Comparison of ENCODE assay signal across 8 cellular contexts in genomic region chr19:44576843-44577565, GRCh38. TPM values are rescaled to one million over a fixed set of nuclear protein-coding genes. Genes with fewer than 3 reads are reported as not detected.
A peak's percentile ranks its signal among the peaks of the same experiment; 100 is the strongest.
DNase-seq lines count a peak whose midpoint lies in the region; ATAC-seq and TF ChIP-seq lines count a peak whose summit lies in the region.

No MANE protein-coding gene starts in this region.

- 60% methylated on average over 8 of the region's 8 CpGs for WGBS in esophagus muscularis mucosa

- intact Hi-C loops in esophagus muscularis mucosa (cut with DNase I), result no loop called here

- TF ChIP-seq CTCF in AG10803 (conservative IDR thresholded peaks at IDR 0.05; ENCODE audit: low read length), result peak; percentile 67
- peak; percentile 41 to 60 (median 48) for TF ChIP-seq CTCF in esophagus muscularis mucosa (IDR thresholded peaks at IDR 0.05)
- peak; percentile 76 for TF ChIP-seq CTCF in progenitor cell of endocrine pancreas (IDR thresholded peaks at IDR 0.05; ENCODE audit: unreplicated experiment)

- H3K27me3 ChIP-seq in esophagus muscularis mucosa, result peaks cover 0 to 6% (median 0%) of the 10 kb centered on the region in 4 donors

- H3K4me3 ChIP-seq in AG10803 (ENCODE audit: low read length) (no peak overlapping the region), esophagus muscularis mucosa (no peak overlapping the region)

- no peaks in the 10 kb centered on the region for H3K9me3 ChIP-seq in esophagus muscularis mucosa

- TF ChIP-seq EP300 in esophagus muscularis mucosa (IDR thresholded peaks at IDR 0.05), result no peak

- ATAC-seq in GM19328 (IDR thresholded peaks at IDR 0.05; ENCODE audit: unreplicated experiment) (no peak), HG03135 (IDR thresholded peaks at IDR 0.05; ENCODE audit: unreplicated experiment) (no peak), HG03469 (IDR thresholded peaks at IDR 0.05; ENCODE audit: unreplicated experiment) (no peak)

- DNase-seq in AG10803 (ENCODE audit: low read depth) (peak; percentile 37), HCEC 1CT (peak; percentile 46), RKO (ENCODE audit: low spot score) (peak; percentile 56), esophagus muscularis mucosa (ENCODE audit: extremely low spot score) (no peak), progenitor cell of endocrine pancreas (ENCODE audit: low spot score, unreplicated experiment) (no peak)

- no peak overlapping the region for H3K27ac ChIP-seq in esophagus muscularis mucosa (replicated peaks in 1 of 4)

- no peaks in the 10 kb centered on the region for H3K9me3 Mint-ChIP-seq in progenitor cell of endocrine pancreas (ENCODE audit: low read depth)

- no peak for TF ChIP-seq POLR2A in esophagus muscularis mucosa (IDR thresholded peaks at IDR 0.05; ENCODE audit: low read depth)

- peaks cover 19% of the 10 kb centered on the region for H3K4me1 Mint-ChIP-seq in progenitor cell of endocrine pancreas (ENCODE audit: low read depth)

- H3K36me3 ChIP-seq in esophagus muscularis mucosa, result no peaks in the 10 kb centered on the region

- H3K4me1 ChIP-seq in esophagus muscularis mucosa, result no peaks in the 10 kb centered on the region

- H3K36me3 Mint-ChIP-seq in progenitor cell of endocrine pancreas (ENCODE audit: insufficient read depth), result peaks cover 1% of the 10 kb centered on the region

- H3K27me3 Mint-ChIP-seq in progenitor cell of endocrine pancreas, result peaks cover 2% of the 10 kb centered on the region

- no peak overlapping the region for H3K27ac Mint-ChIP-seq in progenitor cell of endocrine pancreas

- no peak overlapping the region for H3K4me3 Mint-ChIP-seq in progenitor cell of endocrine pancreas (ENCODE audit: low read depth)

RNA-seq across cellular contexts. Expression of gene IGSF23, which starts 36.4 kb away (rescaled TPM):
- total RNA-seq in esophagus muscularis mucosa (not detected), progenitor cell of endocrine pancreas (0.67 and 1.7 TPM in 2 replicates)

RNA-seq across cellular contexts. Expression of gene CEACAM20, which starts 47.5 kb away (rescaled TPM):
- total RNA-seq in esophagus muscularis mucosa (not detected), progenitor cell of endocrine pancreas (not detected in 2 replicates)

Comparison
In these comparisons a context has a peak if more than half of its experiments do, and no peak if none do; other contexts are left out.
1. DNase-seq: peak in AG10803 (single experiment), HCEC 1CT (single experiment) and RKO (single experiment); none in esophagus muscularis mucosa (single experiment) and progenitor cell of endocrine pancreas (single experiment).
2. Peak in every context shown above with its lines, with median percentiles within 50 percentile points of each other: CTCF ChIP-seq.